1 cellular context compared by ENCODE assay signal in genomic region chr10:119824299-119824698, GRCh38.
TF ChIP-seq lines count a peak whose summit lies in the region.

No MANE protein-coding gene starts in this region.

TF ChIP-seq in H1, 55 proteins besides CTCF, POLR2A, EP300 and RAD21:
- no peak for TF ChIP-seq CHD2 (IDR thresholded peaks at IDR 0.05; ENCODE audit: low read length)
- no peak for TF ChIP-seq JUND (IDR thresholded peaks at IDR 0.05; ENCODE audit: low read length)
- no peak for TF ChIP-seq NANOG (IDR thresholded peaks at IDR 0.05; ENCODE audit: insufficient read depth, low read depth, low read length, poor library complexity, severe bottlenecking)
- TF ChIP-seq CREB1 (IDR thresholded peaks at IDR 0.05) = no peak
- TF ChIP-seq POLR2AphosphoS5 (IDR thresholded peaks at IDR 0.05; ENCODE audit: low read depth, low read length) = peak; percentile 56
- no peak for TF ChIP-seq E2F6 (IDR thresholded peaks at IDR 0.05)
- no peak for TF ChIP-seq RFX5 (IDR thresholded peaks at IDR 0.05; ENCODE audit: borderline replicate concordance, low read depth, low read length)
- no peak for TF ChIP-seq SIX5 (IDR thresholded peaks at IDR 0.05; ENCODE audit: low read depth, low read length)
TF ChIP-seq in H1: peak in this region for 1.
